14 cellular contexts compared by ENCODE assay signal in genomic region chr14:54685286-54685845, GRCh38.
DNase-seq lines count a peak whose midpoint lies in the region; ATAC-seq, FAIRE-seq and TF ChIP-seq lines count a peak whose summit lies in the region.
"Had no signal": no experiment of that assay in that cellular context is flagged by ENCODE, and none has a peak within 500 bp of the region (broad histone marks: within the 10 kb centered on the region; RNA-seq: fewer than 3 reads in every experiment).

No MANE protein-coding gene starts in this region.

- H3K4me3 ChIP-seq in astrocyte of the spinal cord (ENCODE audit: low read depth, low read length) = no peak overlapping the region
- H3K4me3 ChIP-seq: SJCRH30 had no signal

- H3K4me3 Mint-ChIP-seq in stimulated activated naive B cell treated with anti-CD40 and anti-IgM and Interleukin-4, amounts not matched to agents 10 μg/mL and 1 μg/mL and 100 μg/mL, for 72 hours = no peak overlapping the region
- H3K4me3 Mint-ChIP-seq in CD14-positive monocyte = no peak overlapping the region
- H3K4me3 Mint-ChIP-seq: CD4-positive, CD25-positive, alpha-beta regulatory T cell had no signal

- no peak for ATAC-seq in stimulated activated naive B cell treated with anti-CD40 and anti-IgM and Interleukin-4, amounts not matched to agents 10 μg/mL and 1 μg/mL and 100 μg/mL, for 72 hours (replicated peaks)

- intact Hi-C loops in CD14-positive monocyte (cut with micrococcal nuclease) = no loop called here

- peak overlapping the region; percentile 9 for H3K27ac Mint-ChIP-seq in stimulated activated naive B cell treated with anti-CD40 and anti-IgM and Interleukin-4, amounts not matched to agents 10 μg/mL and 1 μg/mL and 100 μg/mL, for 72 hours
- no peak overlapping the region for H3K27ac Mint-ChIP-seq in CD14-positive monocyte

- TF ChIP-seq CTCF in astrocyte of the spinal cord (IDR thresholded peaks at IDR 0.05; ENCODE audit: low read depth, low read length) = no peak
- no peak for TF ChIP-seq CTCF in CD14-positive monocyte (IDR thresholded peaks at IDR 0.05)
- TF ChIP-seq CTCF in GM20000 (IDR thresholded peaks at IDR 0.05; ENCODE audit: extremely low read depth, missing control alignments) = no peak

- in situ Hi-C loops in astrocyte of the spinal cord (cut with HindIII; ENCODE audit: low sequenced_read_pairs) = no loop called here

- peak; percentile 86 for FAIRE-seq in HTR-8/SVneo (lab: Jason Lieb, UNC)

- H3K9me3 Mint-ChIP-seq in stimulated activated naive B cell treated with anti-CD40 and anti-IgM and Interleukin-4, amounts not matched to agents 10 μg/mL and 1 μg/mL and 100 μg/mL, for 72 hours = no peaks in the 10 kb centered on the region
- peaks cover 0 to 4% (median 0%) of the 10 kb centered on the region in 7 donors for H3K9me3 Mint-ChIP-seq in CD14-positive monocyte

- peaks cover 10 to 13% of the 10 kb centered on the region in 2 donors for H3K4me1 Mint-ChIP-seq in stimulated activated naive B cell treated with anti-CD40 and anti-IgM and Interleukin-4, amounts not matched to agents 10 μg/mL and 1 μg/mL and 100 μg/mL, for 72 hours
- peaks cover 11% of the 10 kb centered on the region for H3K4me1 Mint-ChIP-seq in CD14-positive monocyte

- DNase-seq in HTR-8/SVneo (ENCODE audit: insufficient read length, low spot score) = no peak
- peak; percentile 70 for DNase-seq in astrocyte of the spinal cord (ENCODE audit: low read depth, low spot score)
- DNase-seq in iris pigment epithelial cell (ENCODE audit: low read depth) = peak; percentile 82
- DNase-seq in stimulated activated naive B cell treated with anti-CD40 and anti-IgM and Interleukin-4, amounts not matched to agents 10 μg/mL and 1 μg/mL and 100 μg/mL, for 72 hours = no peak
- DNase-seq in NCI-H2196 treated with DMSO at 0.1 percent for 48 hours (lab: John Stamatoyannopoulos, UW; ENCODE audit: unreplicated experiment) = no peak
- DNase-seq in CD14-positive monocyte (ENCODE audit: low spot score) = no peak
- no peak for DNase-seq in GM20000 (ENCODE audit: low spot score)
- DNase-seq in activated CD4-positive, alpha-beta T cell treated with anti-CD3 and anti-CD28 coated beads for 1 hour = no peak
- DNase-seq: CD4-positive, CD25-positive, alpha-beta regulatory T cell; cortex of kidney; NCI-H510A treated with DMSO at 0.1 percent for 48 hours; retina; SJCRH30; WERI-Rb-1 had no signal

- H3K36me3 Mint-ChIP-seq in stimulated activated naive B cell treated with anti-CD40 and anti-IgM and Interleukin-4, amounts not matched to agents 10 μg/mL and 1 μg/mL and 100 μg/mL, for 72 hours = peaks cover 0 to 8% of the 10 kb centered on the region in 2 donors
- no peaks in the 10 kb centered on the region for H3K36me3 Mint-ChIP-seq in CD14-positive monocyte
- H3K36me3 Mint-ChIP-seq: CD4-positive, CD25-positive, alpha-beta regulatory T cell had no signal

- no peaks in the 10 kb centered on the region for H3K27me3 Mint-ChIP-seq in stimulated activated naive B cell treated with anti-CD40 and anti-IgM and Interleukin-4, amounts not matched to agents 10 μg/mL and 1 μg/mL and 100 μg/mL, for 72 hours
- peaks cover 2 to 8% (median 4%) of the 10 kb centered on the region in 3 donors for H3K27me3 Mint-ChIP-seq in CD14-positive monocyte (ENCODE audit: low read depth in 3 of 3)

Comparison
In these comparisons a context has a peak if more than half of its experiments do, and no peak if none do; other contexts are left out.
1. DNase-seq: peak in astrocyte of the spinal cord (single experiment) and iris pigment epithelial cell (single experiment); none in HTR-8/SVneo (single experiment), stimulated activated naive B cell treated with anti-CD40 and anti-IgM and Interleukin-4, amounts not matched to agents 10 μg/mL and 1 μg/mL and 100 μg/mL, for 72 hours (single experiment), NCI-H2196 treated with DMSO at 0.1 percent for 48 hours (single experiment), CD14-positive monocyte (single experiment), GM20000 (single experiment) and activated CD4-positive, alpha-beta T cell treated with anti-CD3 and anti-CD28 coated beads for 1 hour (single experiment).